Comparison of ENCODE assay signal across 15 cellular contexts in genomic region chr11:96194571-96194970, GRCh38.
DNase-seq lines count a peak whose midpoint lies in the region; ATAC-seq and TF ChIP-seq lines count a peak whose summit lies in the region.
"Had no signal": no experiment of that assay in that cellular context is flagged by ENCODE, and none has a peak within 500 bp of the region (broad histone marks: within the 10 kb centered on the region; RNA-seq: fewer than 3 reads in every experiment).

No MANE protein-coding gene starts in this region.

- ATAC-seq in body of pancreas = no peak
- ATAC-seq: Right ventricle myocardium inferior had no signal

- no peak overlapping the region for H2AFZ ChIP-seq in neural progenitor cell (replicated peaks)

- POLR2A ChIA-PET in MCF 10A (lab: Yijun Ruan, JAX) = interaction anchor here (0.6 to 2.2 kb wide), 5 partner anchors 26 to 131 kb away, joined by 3 to 15 read pairs (median 3); no protein-coding TSS in a partner anchor

- no peaks in the 10 kb centered on the region for H3K9me2 ChIP-seq in DOHH2 (replicated peaks; ENCODE audit: control insufficient read depth, low read length)

- no peak overlapping the region for H3K4me3 ChIP-seq in DOHH2 (ENCODE audit: low read length)
- no peak overlapping the region for H3K4me3 ChIP-seq in neural progenitor cell
- H3K4me3 ChIP-seq in body of pancreas = no peak overlapping the region
- H3K4me3 ChIP-seq: transverse colon had no signal

- no peaks in the 10 kb centered on the region for H4K20me1 ChIP-seq in DOHH2 (ENCODE audit: control insufficient read depth, insufficient read depth, low read depth, low read length)
- H4K20me1 ChIP-seq in neural progenitor cell (ENCODE audit: low read depth) = no peaks in the 10 kb centered on the region

- no peaks in the 10 kb centered on the region for H3K79me2 ChIP-seq in DOHH2 (ENCODE audit: control insufficient read depth, low read length)
- no peaks in the 10 kb centered on the region for H3K79me2 ChIP-seq in neural progenitor cell (ENCODE audit: low read depth)

- H3F3A ChIP-seq in DOHH2 (ENCODE audit: control insufficient read depth, insufficient read depth) (0 out of 2 replicates have a peak, but pooled peaks cover 2% of the 10 kb centered on the region), neural progenitor cell (ENCODE audit: low read depth) (peaks cover 12% of the 10 kb centered on the region)

- no peaks in the 10 kb centered on the region for H3K36me3 ChIP-seq in DOHH2 (ENCODE audit: control insufficient read depth, low read length)
- no peaks in the 10 kb centered on the region for H3K36me3 ChIP-seq in neural progenitor cell
- no peaks in the 10 kb centered on the region for H3K36me3 ChIP-seq in body of pancreas (replicated peaks in 1 of 2; ENCODE audit: insufficient read depth in 1 of 2, low read depth in 2 of 2)
- H3K36me3 ChIP-seq: transverse colon had no signal

- TF ChIP-seq POLR2A in body of pancreas (IDR thresholded peaks at IDR 0.05) = no peak

- no peaks in the 10 kb centered on the region for H3K27me3 ChIP-seq in DOHH2 (ENCODE audit: control insufficient read depth, low read length)
- no peaks in the 10 kb centered on the region for H3K27me3 ChIP-seq in neural progenitor cell
- H3K27me3 ChIP-seq in body of pancreas = no peaks in the 10 kb centered on the region
- H3K27me3 ChIP-seq: transverse colon had no signal

- peak overlapping the region; percentile 57 for H3K27ac Mint-ChIP-seq in MCF 10A (ENCODE audit: low read depth, unreplicated experiment)
- H3K27ac Mint-ChIP-seq in neural progenitor cell = peak overlapping the region; percentile 74
- H3K27ac Mint-ChIP-seq: dendritic cell treated with granulocyte-macrophage colony-stimulating factor and Interleukin-4, amounts not matched to agents 40 ng/mL and 50 ng/mL, for 4 days had no signal

- DNase-seq in NCI-H69 (lab: John Stamatoyannopoulos, UW) = peak; percentile 61
- DNase-seq in MCF 10A (ENCODE audit: unreplicated experiment) = no peak
- DNase-seq in neural progenitor cell (ENCODE audit: low spot score) = no peak
- DNase-seq in H4 (ENCODE audit: low spot score) = no peak
- no peak for DNase-seq in iPS-NIHi7 (ENCODE audit: extremely low spot score)
- no peak for DNase-seq in amniotic stem cell (lab: John Stamatoyannopoulos, UW)
- no peak for DNase-seq in body of pancreas
- DNase-seq: activated gamma-delta T cell, DMS 273 treated with DMSO at 0.1 percent for 48 hours, NCI-H1105, NCI-H510A, transverse colon had no signal

- no peaks in the 10 kb centered on the region for H3K36me3 Mint-ChIP-seq in MCF 10A (ENCODE audit: insufficient read depth, unreplicated experiment)
- peaks cover 14% of the 10 kb centered on the region for H3K36me3 Mint-ChIP-seq in neural progenitor cell

- BruUV-seq in MCF 10A (replicated peaks; lab: Mats Ljungman, UMichigan) = no TSS peak

- TF ChIP-seq CTCF in DOHH2 (IDR thresholded peaks at IDR 0.05; ENCODE audit: low read depth, low read length, poor library complexity, severe bottlenecking) (no peak), MCF 10A (IDR thresholded peaks at IDR 0.05; ENCODE audit: unreplicated experiment) (no peak), neural progenitor cell (IDR thresholded peaks at IDR 0.05) (no peak), body of pancreas (IDR thresholded peaks at IDR 0.05) (no peak)

- intact Hi-C loops in MCF 10A (cut with micrococcal nuclease) = no loop called here
- intact Hi-C loops in body of pancreas (cut with DNase I) = no loop called here

- H3K9me3 Mint-ChIP-seq in MCF 10A (ENCODE audit: unreplicated experiment) (peaks cover 11% of the 10 kb centered on the region), neural progenitor cell (peaks cover 8% of the 10 kb centered on the region)
- H3K9me3 Mint-ChIP-seq: dendritic cell treated with granulocyte-macrophage colony-stimulating factor and Interleukin-4, amounts not matched to agents 40 ng/mL and 50 ng/mL, for 4 days had no signal

- peak overlapping the region; percentile 15; the same call in 1 of the 2 replicates for H3K4me2 ChIP-seq in DOHH2 (ENCODE audit: low read length)
- H3K4me2 ChIP-seq in neural progenitor cell = peak overlapping the region; percentile 58

- CTCF ChIA-PET in MCF 10A (lab: Yijun Ruan, JAX) = interaction anchor here (0.6 to 1.2 kb wide), 3 partner anchors 85 to 149 kb away, joined by 3 to 4 read pairs (median 4); partner anchors contain the start of gene MAML2

- peaks cover 19% of the 10 kb centered on the region for H3K4me1 Mint-ChIP-seq in MCF 10A (ENCODE audit: insufficient read depth, unreplicated experiment)
- H3K4me1 Mint-ChIP-seq in neural progenitor cell = peaks cover 51% of the 10 kb centered on the region

- no peak overlapping the region for H3K4me3 Mint-ChIP-seq in MCF 10A (ENCODE audit: unreplicated experiment)
- no peak overlapping the region for H3K4me3 Mint-ChIP-seq in neural progenitor cell
- H3K4me3 Mint-ChIP-seq: dendritic cell treated with granulocyte-macrophage colony-stimulating factor and Interleukin-4, amounts not matched to agents 40 ng/mL and 50 ng/mL, for 4 days had no signal

- H3K27me3 Mint-ChIP-seq in MCF 10A (ENCODE audit: insufficient read depth, unreplicated experiment) (no peaks in the 10 kb centered on the region), neural progenitor cell (ENCODE audit: insufficient read depth, low read depth) (no peaks in the 10 kb centered on the region)

- H3K27ac ChIP-seq in DOHH2 (ENCODE audit: low read depth, low read length) = no peak overlapping the region
- H3K27ac ChIP-seq in neural progenitor cell = peak overlapping the region; percentile 61
- peak overlapping the region in 1 of 4 donors; percentile 2 for H3K27ac ChIP-seq in body of pancreas
- H3K27ac ChIP-seq: transverse colon had no signal

- H3K4me1 ChIP-seq in DOHH2 (ENCODE audit: control insufficient read depth, low read length) (peaks cover 29% of the 10 kb centered on the region), neural progenitor cell (peaks cover 42% of the 10 kb centered on the region), body of pancreas (peaks cover 15% of the 10 kb centered on the region)

- 9 to 10% methylated on average over 1 of the region's 1 CpG for WGBS in body of pancreas, 2 donors

- H3K9me3 ChIP-seq in DOHH2 (ENCODE audit: control insufficient read depth, insufficient read depth, low read length) (no peaks in the 10 kb centered on the region), neural progenitor cell (ENCODE audit: low read depth) (no peaks in the 10 kb centered on the region), body of pancreas (no peaks in the 10 kb centered on the region)
- H3K9me3 ChIP-seq: transverse colon had no signal

- no peak overlapping the region for H3K9ac ChIP-seq in neural progenitor cell
